10 cellular contexts compared by ENCODE assay signal in the genomic region with DNA sequence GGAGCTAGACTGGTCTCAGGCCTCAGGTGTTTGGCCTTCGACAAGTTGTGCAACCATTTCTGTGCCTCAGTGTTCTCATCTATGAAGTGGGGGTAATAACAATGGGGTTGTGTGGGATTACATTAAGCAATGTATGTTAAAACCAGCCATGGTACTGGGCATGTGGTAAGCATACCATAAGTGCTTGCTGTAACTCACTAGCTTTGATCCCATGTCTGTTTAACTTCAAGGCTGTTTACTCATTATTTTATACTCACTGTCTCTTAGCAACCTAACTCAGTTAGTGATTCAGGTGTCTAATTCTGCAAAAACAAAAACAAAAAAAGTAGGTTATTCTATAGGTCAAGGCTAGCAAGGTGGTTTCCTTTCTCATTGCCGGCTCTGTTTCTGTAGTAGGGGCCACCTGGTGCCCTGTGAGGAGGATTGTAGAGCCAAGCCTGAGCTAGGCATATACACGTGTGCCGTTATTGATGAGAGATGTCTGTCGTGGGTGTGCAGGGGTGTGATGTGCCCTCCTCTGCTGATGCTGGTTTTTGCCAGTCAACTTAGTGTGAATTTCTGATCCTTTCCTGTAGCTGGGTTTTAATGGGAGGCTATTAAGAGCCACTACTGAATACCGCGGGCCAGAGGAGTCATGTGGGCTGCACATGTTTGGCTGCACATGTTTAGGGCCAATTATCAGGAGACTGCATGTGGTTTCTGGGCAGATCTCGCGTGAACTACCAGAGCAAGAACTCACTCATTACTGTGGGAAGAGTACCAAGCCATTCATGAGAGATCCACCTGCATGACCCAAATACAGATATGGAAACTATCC. TPM values are rescaled to one million over a fixed set of nuclear protein-coding genes. Genes with fewer than 3 reads are reported as not detected.
DNase-seq lines count a peak whose midpoint lies in the region; ATAC-seq and TF ChIP-seq lines count a peak whose summit lies in the region.
"Had no signal": no experiment of that assay in that cellular context is flagged by ENCODE, and none has a peak within 500 bp of the region (broad histone marks: within the 10 kb centered on the region; RNA-seq: fewer than 3 reads in every experiment).

No MANE protein-coding gene starts in this region.

- H3K36me3 Mint-ChIP-seq in brain (no peaks in the 10 kb centered on the region), nephron (ENCODE audit: low read depth) (no peaks in the 10 kb centered on the region), chondrocyte (ENCODE audit: low read depth) (peaks cover 3% of the 10 kb centered on the region)

- 0 out of 2 replicates have a peak overlapping the region, but pooled peaks have one; percentile 54 for H3K27ac ChIP-seq in BLaER1

- peak; percentile 38 for DNase-seq in M059J (ENCODE audit: low read depth)
- no peak for DNase-seq in BE2C
- DNase-seq in chondrocyte (ENCODE audit: low spot score) = no peak
- DNase-seq: heart right ventricle, SW 1271 had no signal

- H3K27me3 Mint-ChIP-seq in brain = peaks cover 3% of the 10 kb centered on the region
- H3K27me3 Mint-ChIP-seq in nephron (ENCODE audit: low read depth) = no peaks in the 10 kb centered on the region
- no peaks in the 10 kb centered on the region for H3K27me3 Mint-ChIP-seq in chondrocyte (ENCODE audit: low read depth)

- no peak for TF ChIP-seq CTCF in brain (conservative IDR thresholded peaks at IDR 0.05)
- no peak for TF ChIP-seq CTCF in nephron (IDR thresholded peaks at IDR 0.05; ENCODE audit: unreplicated experiment in 3 of 3)
- TF ChIP-seq CTCF in BE2C (IDR thresholded peaks at IDR 0.05; ENCODE audit: low read depth, low read length) = no peak
- TF ChIP-seq CTCF in chondrocyte (IDR thresholded peaks at IDR 0.05) = no peak

- no peaks in the 10 kb centered on the region for H3K27me3 ChIP-seq in BLaER1
- no peaks in the 10 kb centered on the region for H3K27me3 ChIP-seq in BE2C
- H3K27me3 ChIP-seq: heart right ventricle had no signal

- peak overlapping the region; percentile 54 to 88 (median 84) for H3K27ac Mint-ChIP-seq in brain
- H3K27ac Mint-ChIP-seq in nephron = peak overlapping the region; percentile 38 to 88 (median 74)
- no peak overlapping the region for H3K27ac Mint-ChIP-seq in chondrocyte (ENCODE audit: unreplicated experiment)

- ATAC-seq in HG03097 (IDR thresholded peaks at IDR 0.05; ENCODE audit: low FRiP score, unreplicated experiment) = no peak
- no peak for ATAC-seq in HG03045 (IDR thresholded peaks at IDR 0.05; ENCODE audit: unreplicated experiment)

- H3K4me3 Mint-ChIP-seq in brain (peak overlapping the region in 3 of 5 experiments; percentile 7 to 28 (median 16)), nephron (no peak overlapping the region), chondrocyte (ENCODE audit: unreplicated experiment) (no peak overlapping the region)

- peaks cover 37% of the 10 kb centered on the region for H3K4me1 ChIP-seq in BLaER1
- peaks cover 7% of the 10 kb centered on the region for H3K4me1 ChIP-seq in BE2C

- peaks cover 72% of the 10 kb centered on the region for H3K4me1 Mint-ChIP-seq in brain
- peaks cover 79% of the 10 kb centered on the region for H3K4me1 Mint-ChIP-seq in nephron
- peaks cover 36% of the 10 kb centered on the region for H3K4me1 Mint-ChIP-seq in chondrocyte (ENCODE audit: low read depth)

- no peak overlapping the region for H3K4me3 ChIP-seq in BLaER1
- H3K4me3 ChIP-seq in BE2C (ENCODE audit: low read depth, low read length) = no peak overlapping the region
- H3K4me3 ChIP-seq: heart right ventricle had no signal

- H3K9ac ChIP-seq in BLaER1 = no peak overlapping the region

- H3K36me3 ChIP-seq in BLaER1 = no peaks in the 10 kb centered on the region
- H3K36me3 ChIP-seq in BE2C = no peaks in the 10 kb centered on the region
- H3K36me3 ChIP-seq: heart right ventricle had no signal

- peak overlapping the region; percentile 79 for H3K4me2 ChIP-seq in BLaER1

- no peaks in the 10 kb centered on the region for H4K20me1 ChIP-seq in BLaER1

- H3K9me3 Mint-ChIP-seq in brain = peaks cover 0 to 4% (median under 1%) of the 10 kb centered on the region in 5 experiments
- no peaks in the 10 kb centered on the region for H3K9me3 Mint-ChIP-seq in nephron
- H3K9me3 Mint-ChIP-seq in chondrocyte (ENCODE audit: low read depth) = no peaks in the 10 kb centered on the region

- H3K9me3 ChIP-seq in BLaER1 = no peaks in the 10 kb centered on the region
- peaks cover under 1% of the 10 kb centered on the region; the same call in 1 of the 2 replicates for H3K9me3 ChIP-seq in BE2C
- H3K9me3 ChIP-seq: heart right ventricle had no signal

RNA-seq across cellular contexts. Expression of gene EEPD1, which starts 56.2 kb away (rescaled TPM):
- total RNA-seq in M059J (2014; rRNA removed; shearing (Covaris generic)) = 12.3 and 24.3 TPM in 2 replicates
- polyA plus RNA-seq in brain (ENCODE audit: insufficient read depth, low read depth, low replicate concordance) = 10.7 TPM
- polyA plus RNA-seq in BE2C (2012; ENCODE audit: insufficient read depth, insufficient read length, low read depth) = 2.5 TPM
- total RNA-seq in chondrocyte = 3.0 to 5.8 TPM (median 4.8 TPM) in 3 replicates

Comparison
In these comparisons a context has a peak if more than half of its experiments do, and no peak if none do; other contexts are left out.
1. H3K4me3 Mint-ChIP-seq: peak in brain (3 of 5); none in nephron (0 of 3) and chondrocyte (single experiment).